1 cellular context compared by ENCODE assay signal in the genomic region with DNA sequence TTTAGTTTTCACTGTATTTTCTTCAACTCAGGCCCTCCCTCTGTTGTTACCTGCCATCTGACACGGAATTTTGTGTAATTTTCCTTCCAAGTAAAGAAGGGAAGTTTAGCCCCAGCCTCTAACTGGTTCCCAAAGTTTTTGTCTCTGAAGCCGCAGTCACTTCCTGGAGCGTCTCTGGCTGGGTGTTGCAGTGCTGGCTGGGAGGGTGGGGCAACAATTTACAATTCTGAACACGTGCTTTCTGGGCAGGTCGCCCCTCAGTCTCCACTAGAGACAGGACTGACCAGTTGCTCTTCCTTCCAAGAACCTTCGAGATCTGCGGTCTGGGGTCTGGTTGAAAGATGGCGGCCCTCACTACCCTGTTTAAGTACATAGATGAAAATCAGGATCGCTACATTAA.
TF ChIP-seq lines count a peak whose summit lies in the region.

No MANE protein-coding gene starts in this region.

TF ChIP-seq in SK-N-SH treated with all-trans-retinoic acid at 6 μM for 48 hours, 23 proteins besides CTCF, POLR2A, EP300 and RAD21 (continued from another document):
- TF ChIP-seq POU6F1 (CRISPR knock-in tag; IDR thresholded peaks at IDR 0.05; ENCODE audit: borderline replicate concordance, low read depth) = no peak
- TF ChIP-seq GLIS3 (CRISPR knock-in tag; IDR thresholded peaks at IDR 0.05) = no peak
- no peak for TF ChIP-seq CSDC2 (CRISPR knock-in tag; IDR thresholded peaks at IDR 0.05)
TF ChIP-seq in SK-N-SH treated with all-trans-retinoic acid at 6 μM for 48 hours: peak in this region for 0.
